1 cellular context compared by ENCODE assay signal in genomic region chrX:102832661-102833060, GRCh38.
TF ChIP-seq lines count a peak whose summit lies in the region.

No MANE protein-coding gene starts in this region.

TF ChIP-seq in H1, 55 proteins besides CTCF, POLR2A, EP300 and RAD21 (continued from another document):
- TF ChIP-seq MAFK (IDR thresholded peaks at IDR 0.05; ENCODE audit: low read depth, low read length) (peak; percentile 53; the same call in 1 of the 2 replicates), BACH1 (IDR thresholded peaks at IDR 0.05; ENCODE audit: low read length) (peak; percentile 87)
